ENCODE assay signal across 17 cellular contexts in the genomic region with DNA sequence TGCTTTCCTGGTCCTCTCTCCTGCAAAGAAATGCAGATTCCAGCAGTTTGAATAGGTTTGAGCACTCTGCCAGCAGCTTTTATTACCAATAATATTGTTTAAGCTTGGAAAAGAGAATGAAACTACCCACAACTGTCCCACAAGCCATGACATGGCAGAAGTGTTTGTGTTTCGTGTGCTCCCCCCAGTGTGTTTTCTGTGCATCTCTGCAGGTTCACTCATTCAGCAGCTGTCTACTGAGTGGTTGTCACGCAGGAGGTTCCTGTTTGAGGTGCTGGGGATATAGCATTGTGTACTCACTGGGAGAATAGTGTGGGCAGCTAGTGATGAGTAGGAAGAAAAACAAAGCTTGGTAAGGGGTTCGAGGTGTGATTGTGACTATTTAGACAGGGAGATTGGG.
"Had no signal": no experiment of that assay in that cellular context is flagged by ENCODE, and none has a peak within 500 bp of the region (broad histone marks: within the 10 kb centered on the region; RNA-seq: fewer than 3 reads in every experiment).

No MANE protein-coding gene starts in this region.

- H3K4me3 Mint-ChIP-seq: stimulated activated naive CD8-positive, alpha-beta T cell treated with anti-CD3 and anti-CD28 coated beads, Interleukin-15, amount 100 ng/mL, for 72 hours had no signal

- H3K9me3 Mint-ChIP-seq: stimulated activated naive CD8-positive, alpha-beta T cell treated with anti-CD3 and anti-CD28 coated beads, Interleukin-15, amount 100 ng/mL, for 72 hours had no signal

- H3K27me3 Mint-ChIP-seq: stimulated activated naive CD8-positive, alpha-beta T cell treated with anti-CD3 and anti-CD28 coated beads, Interleukin-15, amount 100 ng/mL, for 72 hours had no signal

- DNase-seq: activated CD4-positive, alpha-beta T cell treated with anti-CD3 and anti-CD28 coated beads, Interleukin-2, amount 50 U/mL, for 1 hour; activated CD4-positive, CD25-positive, alpha-beta regulatory T cell; activated gamma-delta T cell; activated T-cell treated with anti-CD3 and anti-CD28 coated beads, Interleukin-2, amount 50 U/mL, for 1 hour; aorta; brain microvascular endothelial cell; gastrocnemius medialis; heart left ventricle; kidney; midbrain; psoas muscle; right cardiac atrium; stimulated activated naive CD8-positive, alpha-beta T cell treated with anti-CD3 and anti-CD28 coated beads, Interleukin-15, amount 100 ng/mL, for 72 hours; T1000; trophoblast cell had no signal

- ATAC-seq: esophagus mucosa; gastrocnemius medialis; heart left ventricle; left lung; psoas muscle; right cardiac atrium; stimulated activated naive CD8-positive, alpha-beta T cell treated with anti-CD3 and anti-CD28 coated beads, Interleukin-15, amount 100 ng/mL, for 72 hours had no signal
